ENCODE assay signal across 8 cellular contexts in the genomic region with DNA sequence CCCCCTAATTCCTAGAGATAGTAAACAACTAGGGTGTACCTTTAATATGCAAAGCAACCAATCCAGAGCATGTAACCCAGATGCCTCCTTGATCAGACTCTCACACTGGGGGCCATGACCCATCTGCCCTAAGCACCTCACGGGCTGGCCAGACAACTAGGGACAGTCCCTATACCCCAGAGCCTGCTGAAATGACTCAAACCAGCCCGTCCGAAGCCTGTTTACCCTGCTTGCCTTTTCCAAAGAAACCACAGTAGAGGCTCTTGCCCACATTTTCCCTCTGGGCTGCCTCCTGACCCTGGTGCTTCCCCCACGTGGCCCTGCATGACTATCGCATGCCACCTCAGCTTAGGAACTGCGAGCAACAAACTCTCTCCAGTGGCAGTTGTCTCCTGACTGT. TPM values are rescaled to one million over a fixed set of nuclear protein-coding genes. Genes with fewer than 3 reads are reported as not detected.
A peak's percentile ranks its signal among the peaks of the same experiment; 100 is the strongest.
DNase-seq lines count a peak whose midpoint lies in the region; ATAC-seq lines count a peak whose summit lies in the region.

No MANE protein-coding gene starts in this region.

- peak overlapping the region; percentile 86 for H3K27ac Mint-ChIP-seq in activated CD4-positive, alpha-beta T cell treated with anti-CD3 and anti-CD28 coated beads, Interleukin-2, amount 10 ng/mL, durations not matched to agents 24 days and 14 days
- peak overlapping the region; percentile 61 for H3K27ac Mint-ChIP-seq in activated CD8-positive, alpha-beta memory T cell treated with anti-CD3 and anti-CD28 coated beads, Interleukin-2, amount 10 ng/mL, durations not matched to agents 7 days and 5 days

- H3K4me1 Mint-ChIP-seq in activated CD4-positive, alpha-beta T cell treated with anti-CD3 and anti-CD28 coated beads, Interleukin-2, amount 10 ng/mL, durations not matched to agents 24 days and 14 days = peaks cover 74% of the 10 kb centered on the region
- peaks cover 76% of the 10 kb centered on the region for H3K4me1 Mint-ChIP-seq in activated CD8-positive, alpha-beta memory T cell treated with anti-CD3 and anti-CD28 coated beads, Interleukin-2, amount 10 ng/mL, durations not matched to agents 7 days and 5 days

- peak overlapping the region; percentile 63 for H3K4me3 Mint-ChIP-seq in activated CD4-positive, alpha-beta T cell treated with anti-CD3 and anti-CD28 coated beads, Interleukin-2, amount 10 ng/mL, durations not matched to agents 24 days and 14 days
- H3K4me3 Mint-ChIP-seq in activated CD8-positive, alpha-beta memory T cell treated with anti-CD3 and anti-CD28 coated beads, Interleukin-2, amount 10 ng/mL, durations not matched to agents 7 days and 5 days = no peak overlapping the region

- no peaks in the 10 kb centered on the region for H3K9me3 Mint-ChIP-seq in activated CD4-positive, alpha-beta T cell treated with anti-CD3 and anti-CD28 coated beads, Interleukin-2, amount 10 ng/mL, durations not matched to agents 24 days and 14 days
- H3K9me3 Mint-ChIP-seq in activated CD8-positive, alpha-beta memory T cell treated with anti-CD3 and anti-CD28 coated beads, Interleukin-2, amount 10 ng/mL, durations not matched to agents 7 days and 5 days (ENCODE audit: low read depth) = no peaks in the 10 kb centered on the region

- peak; percentile 83 for ATAC-seq in HG03039 (IDR thresholded peaks at IDR 0.05; ENCODE audit: unreplicated experiment)
- ATAC-seq in activated CD8-positive, alpha-beta memory T cell treated with anti-CD3 and anti-CD28 coated beads, Interleukin-2, amount 10 ng/mL, durations not matched to agents 7 days and 5 days = peak; percentile 38

- CTCF ChIA-PET in activated CD8-positive, alpha-beta memory T cell treated with anti-CD3 and anti-CD28 coated beads, Interleukin-2, amount 10 ng/mL, durations not matched to agents 7 days and 5 days (lab: Charles Lee) = no interaction called here

- intact Hi-C loops in activated CD4-positive, alpha-beta T cell treated with anti-CD3 and anti-CD28 coated beads, Interleukin-2, amount 10 ng/mL, durations not matched to agents 24 days and 14 days (cut with micrococcal nuclease) = loop anchor here (1.0 to 5.0 kb wide), 4 partner anchors 17 to 206 kb away; partner anchors contain the start of gene BAG3

- peak; percentile 79 for DNase-seq in activated CD4-positive, alpha-beta T cell treated with anti-CD3 and anti-CD28 coated beads, Interleukin-2, amount 10 ng/mL, durations not matched to agents 24 days and 14 days
- DNase-seq in activated CD4-positive, alpha-beta T cell treated with anti-CD3 and anti-CD28 coated beads for 1 hour = no peak
- peak; percentile 60 for DNase-seq in activated CD8-positive, alpha-beta memory T cell treated with anti-CD3 and anti-CD28 coated beads, Interleukin-2, amount 10 ng/mL, durations not matched to agents 7 days and 5 days
- peak; percentile 32 for DNase-seq in stimulated activated CD8-positive, alpha-beta memory T cell treated with anti-CD3 and anti-CD28 coated beads, Interleukin-7, amount 100 ng/mL, for 24 hours (ENCODE audit: low read depth)
- DNase-seq in NCI-H1105 treated with DMSO at 0.1 percent for 48 hours (lab: John Stamatoyannopoulos, UW) (no peak), OCI-M2 (lab: John Stamatoyannopoulos, UW; ENCODE audit: unreplicated experiment) (no peak)
- no peak for DNase-seq in central memory CD4-positive, alpha-beta T cell

- no peaks in the 10 kb centered on the region for H3K27me3 Mint-ChIP-seq in activated CD4-positive, alpha-beta T cell treated with anti-CD3 and anti-CD28 coated beads, Interleukin-2, amount 10 ng/mL, durations not matched to agents 24 days and 14 days
- H3K27me3 Mint-ChIP-seq in activated CD8-positive, alpha-beta memory T cell treated with anti-CD3 and anti-CD28 coated beads, Interleukin-2, amount 10 ng/mL, durations not matched to agents 7 days and 5 days = no peaks in the 10 kb centered on the region

- peaks cover 45% of the 10 kb centered on the region for H3K36me3 Mint-ChIP-seq in activated CD4-positive, alpha-beta T cell treated with anti-CD3 and anti-CD28 coated beads, Interleukin-2, amount 10 ng/mL, durations not matched to agents 24 days and 14 days (ENCODE audit: low read depth)
- peaks cover 17% of the 10 kb centered on the region for H3K36me3 Mint-ChIP-seq in activated CD8-positive, alpha-beta memory T cell treated with anti-CD3 and anti-CD28 coated beads, Interleukin-2, amount 10 ng/mL, durations not matched to agents 7 days and 5 days

RNA-seq across cellular contexts. Expression of gene RGS10, which starts 46.2 kb away (rescaled TPM):
- 137 TPM in 2 replicates for total RNA-seq in activated CD4-positive, alpha-beta T cell treated with anti-CD3 and anti-CD28 coated beads, Interleukin-2, amount 10 ng/mL, durations not matched to agents 24 days and 14 days
- 100 to 1,000 TPM; 103 to 113 TPM for total RNA-seq in activated CD8-positive, alpha-beta memory T cell treated with anti-CD3 and anti-CD28 coated beads, Interleukin-2, amount 10 ng/mL, durations not matched to agents 7 days and 5 days

Comparison
In these comparisons a context has a peak if more than half of its experiments do, and no peak if none do; other contexts are left out.
1. DNase-seq: peak in activated CD4-positive, alpha-beta T cell treated with anti-CD3 and anti-CD28 coated beads, Interleukin-2, amount 10 ng/mL, durations not matched to agents 24 days and 14 days (single experiment), activated CD8-positive, alpha-beta memory T cell treated with anti-CD3 and anti-CD28 coated beads, Interleukin-2, amount 10 ng/mL, durations not matched to agents 7 days and 5 days (single experiment) and stimulated activated CD8-positive, alpha-beta memory T cell treated with anti-CD3 and anti-CD28 coated beads, Interleukin-7, amount 100 ng/mL, for 24 hours (single experiment); none in activated CD4-positive, alpha-beta T cell treated with anti-CD3 and anti-CD28 coated beads for 1 hour (single experiment), NCI-H1105 treated with DMSO at 0.1 percent for 48 hours (single experiment), OCI-M2 (single experiment) and central memory CD4-positive, alpha-beta T cell (single experiment).